In the genomic region with DNA sequence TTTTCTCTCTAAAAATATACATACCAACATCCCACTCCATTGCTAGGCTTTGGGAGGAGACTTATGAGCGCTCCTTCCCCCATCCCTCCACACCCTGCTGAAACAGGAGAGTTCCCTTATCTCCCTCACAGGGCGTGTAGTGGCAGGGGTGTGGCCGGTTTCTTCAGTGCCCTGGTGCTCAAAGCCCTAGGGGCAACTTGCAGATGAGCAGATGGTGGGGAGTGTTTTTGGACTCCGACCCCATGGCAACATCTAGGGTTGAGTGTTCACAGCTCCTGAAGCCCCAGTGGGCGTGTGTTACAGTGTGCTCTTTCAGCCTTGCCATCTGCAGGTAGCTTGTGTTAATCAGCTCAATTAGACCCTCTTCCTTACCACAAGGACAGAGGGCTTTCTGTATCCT, we compare ENCODE assay signal across 10 cellular contexts.
DNase-seq lines count a peak whose midpoint lies in the region; ATAC-seq and TF ChIP-seq lines count a peak whose summit lies in the region.
"Had no signal": no experiment of that assay in that cellular context is flagged by ENCODE, and none has a peak within 500 bp of the region (broad histone marks: within the 10 kb centered on the region; RNA-seq: fewer than 3 reads in every experiment).

No MANE protein-coding gene starts in this region.

- intact Hi-C loops in gastrocnemius medialis (cut with DNase I; ENCODE audit: low total_unique reads): no loop called here

- no peak overlapping the region for H3K27ac ChIP-seq in gastrocnemius medialis

- peaks cover 14 to 23% of the 10 kb centered on the region in 2 donors for H3K9me3 Mint-ChIP-seq in stimulated activated naive B cell treated with anti-CD40 and anti-IgM and Interleukin-4, amounts not matched to agents 10 μg/mL and 1 μg/mL and 100 μg/mL, for 72 hours

- peaks cover 43 to 71% of the 10 kb centered on the region in 2 donors for H3K4me1 Mint-ChIP-seq in stimulated activated naive B cell treated with anti-CD40 and anti-IgM and Interleukin-4, amounts not matched to agents 10 μg/mL and 1 μg/mL and 100 μg/mL, for 72 hours

- H3K36me3 Mint-ChIP-seq in stimulated activated naive B cell treated with anti-CD40 and anti-IgM and Interleukin-4, amounts not matched to agents 10 μg/mL and 1 μg/mL and 100 μg/mL, for 72 hours: peaks cover 7 to 15% of the 10 kb centered on the region in 2 donors

- DNase-seq in SKM-1 treated with dmso at 0.1 percent for 144 hours (lab: John Stamatoyannopoulos, UW; ENCODE audit: unreplicated experiment): peak; percentile 1
- DNase-seq in SKM-1 (lab: John Stamatoyannopoulos, UW; ENCODE audit: unreplicated experiment): no peak
- DNase-seq in RPMI7951 (ENCODE audit: low read depth): peak; percentile 71
- DNase-seq in stimulated activated naive B cell treated with anti-CD40 and anti-IgM and Interleukin-4, amounts not matched to agents 10 μg/mL and 1 μg/mL and 100 μg/mL, for 72 hours: peak; percentile 55
- DNase-seq in gastrocnemius medialis: no peak
- no peak for DNase-seq in GM10266 (ENCODE audit: extremely low spot score)
- DNase-seq in pons (ENCODE audit: low spot score): no peak
- DNase-seq: ACHN had no signal

- H3K27me3 Mint-ChIP-seq in stimulated activated naive B cell treated with anti-CD40 and anti-IgM and Interleukin-4, amounts not matched to agents 10 μg/mL and 1 μg/mL and 100 μg/mL, for 72 hours: no peaks in the 10 kb centered on the region

- TF ChIP-seq CTCF in gastrocnemius medialis (IDR thresholded peaks at IDR 0.05 in 4 of 5, conservative IDR thresholded peaks at IDR 0.05 in 1 of 5) (no peak), GM10266 (IDR thresholded peaks at IDR 0.05; ENCODE audit: control insufficient read depth, insufficient read depth, low read depth, missing control alignments) (no peak)

- H3K4me1 ChIP-seq in gastrocnemius medialis: no peaks in the 10 kb centered on the region

- peak overlapping the region; percentile 87 for H3K27ac Mint-ChIP-seq in stimulated activated naive B cell treated with anti-CD40 and anti-IgM and Interleukin-4, amounts not matched to agents 10 μg/mL and 1 μg/mL and 100 μg/mL, for 72 hours

- H3K27me3 ChIP-seq in gastrocnemius medialis: no peaks in the 10 kb centered on the region

- H3K4me3 Mint-ChIP-seq in stimulated activated naive B cell treated with anti-CD40 and anti-IgM and Interleukin-4, amounts not matched to agents 10 μg/mL and 1 μg/mL and 100 μg/mL, for 72 hours: peak overlapping the region; percentile 60 to 74

- peak; percentile 36 for ATAC-seq in HG03280 (IDR thresholded peaks at IDR 0.05; ENCODE audit: unreplicated experiment)
- ATAC-seq in stimulated activated naive B cell treated with anti-CD40 and anti-IgM and Interleukin-4, amounts not matched to agents 10 μg/mL and 1 μg/mL and 100 μg/mL, for 72 hours (replicated peaks): peak; percentile 74
- ATAC-seq in gastrocnemius medialis: no peak

- H3K9me3 ChIP-seq in gastrocnemius medialis: no peaks in the 10 kb centered on the region
- H3K9me3 ChIP-seq: HAP-1 had no signal

- in situ Hi-C loops in gastrocnemius medialis (cut with MboI; ENCODE audit: low sequenced_read_pairs in 4 of 4): no loop called here

- no peaks in the 10 kb centered on the region for H3K36me3 ChIP-seq in gastrocnemius medialis
- H3K36me3 ChIP-seq: HAP-1 had no signal

- no peak for TF ChIP-seq POLR2A in gastrocnemius medialis (IDR thresholded peaks at IDR 0.05)

- no peak overlapping the region for H3K4me3 ChIP-seq in gastrocnemius medialis
- H3K4me3 ChIP-seq: HAP-1 had no signal

Comparison
In these comparisons a context has a peak if more than half of its experiments do, and no peak if none do; other contexts are left out.
1. DNase-seq: peak in SKM-1 treated with dmso at 0.1 percent for 144 hours (single experiment), RPMI7951 (single experiment) and stimulated activated naive B cell treated with anti-CD40 and anti-IgM and Interleukin-4, amounts not matched to agents 10 μg/mL and 1 μg/mL and 100 μg/mL, for 72 hours (single experiment); none in SKM-1 (single experiment), gastrocnemius medialis (0 of 2), GM10266 (single experiment) and pons (single experiment).
2. ATAC-seq: peak in HG03280 (single experiment) and stimulated activated naive B cell treated with anti-CD40 and anti-IgM and Interleukin-4, amounts not matched to agents 10 μg/mL and 1 μg/mL and 100 μg/mL, for 72 hours (2 of 2); none in gastrocnemius medialis (0 of 2).